ENCODE assay signal across 13 cellular contexts in the genomic region with DNA sequence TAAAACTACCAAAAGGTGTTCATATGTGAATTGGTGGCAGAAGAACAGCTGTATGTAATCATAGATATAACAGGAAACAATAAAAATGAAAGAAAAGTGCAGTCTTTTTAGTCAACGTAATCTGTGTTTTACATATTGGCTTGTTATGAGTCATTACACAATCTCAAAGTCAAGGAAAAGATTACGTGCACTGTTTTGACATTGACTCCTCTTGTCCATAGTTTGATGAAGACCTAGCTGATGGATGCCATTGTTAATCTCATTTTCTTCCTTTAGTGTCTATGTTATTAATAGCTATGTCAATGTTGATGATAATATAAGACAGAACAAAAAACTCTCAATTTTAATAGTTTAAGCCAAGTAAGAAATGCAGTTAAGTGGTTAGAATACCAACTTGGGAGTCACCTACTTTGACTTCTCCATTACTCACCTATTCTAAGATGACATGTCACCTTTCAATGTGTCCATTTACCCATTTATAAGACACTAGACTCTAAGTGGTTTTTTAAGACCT.
DNase-seq lines count a peak whose midpoint lies in the region; ATAC-seq, FAIRE-seq and TF ChIP-seq lines count a peak whose summit lies in the region.
"Had no signal": no experiment of that assay in that cellular context is flagged by ENCODE, and none has a peak within 500 bp of the region (broad histone marks: within the 10 kb centered on the region; RNA-seq: fewer than 3 reads in every experiment).

No MANE protein-coding gene starts in this region.

- H3K9ac ChIP-seq in K562 (ENCODE audit: insufficient read depth in 1 of 2, low read depth in 2 of 2, low read length in 2 of 2), result no peak overlapping the region

- FAIRE-seq in K562 (lab: Jason Lieb, UNC), result peak; percentile 72

- H3K27ac Mint-ChIP-seq in type B pancreatic cell, result no peak overlapping the region
- H3K27ac Mint-ChIP-seq: endodermal cell had no signal

- peak; percentile 73 for ATAC-seq in GM19035 (IDR thresholded peaks at IDR 0.05; ENCODE audit: unreplicated experiment)
- peak; percentile 65 for ATAC-seq in HG03460 (IDR thresholded peaks at IDR 0.05; ENCODE audit: unreplicated experiment)
- peak; percentile 87 for ATAC-seq in K562
- ATAC-seq in GM21381 (IDR thresholded peaks at IDR 0.05; ENCODE audit: unreplicated experiment), result no peak
- no peak for ATAC-seq in heart left ventricle

- POLR2A ChIA-PET in K562 (lab: Yijun Ruan, JAX), result no interaction called here

- H3K36me3 Mint-ChIP-seq in type B pancreatic cell, result no peaks in the 10 kb centered on the region

- H2AFZ ChIP-seq in K562 (ENCODE audit: low read depth, low read length), result no peak overlapping the region

- BruUV-seq in K562 (replicated peaks; lab: Mats Ljungman, UMichigan), result no TSS peak

- H3K9me1 ChIP-seq in K562 (ENCODE audit: control insufficient read depth, insufficient read depth, low read length), result no peaks in the 10 kb centered on the region

- no peaks in the 10 kb centered on the region for H4K20me1 ChIP-seq in K562 (replicated peaks; ENCODE audit: control insufficient read depth, insufficient read depth, low read length)

- 3% methylated on average over 2 of the region's 2 CpGs for WGBS in K562 (ENCODE audit: insufficient coverage, low coverage, missing lambda C conversion rate)
- 44 to 55% (median 48%) methylated on average over 2 of the region's 2 CpGs for WGBS in heart left ventricle, 4 donors

- peaks cover 0 to 8% of the 10 kb centered on the region in 2 experiments; a peak in 2 of 5 replicates for H3K4me1 ChIP-seq in K562 (replicated peaks in 1 of 2; ENCODE audit: control insufficient read depth in 2 of 2, insufficient read depth in 2 of 2, low read length in 2 of 2)
- H3K4me1 ChIP-seq in heart left ventricle, result no peaks in the 10 kb centered on the region

- H3K27ac ChIP-seq in K562 (ENCODE audit: extremely low read depth, low read depth, low read length), result no peak overlapping the region
- no peak overlapping the region for H3K27ac ChIP-seq in heart left ventricle
- H3K27ac ChIP-seq: RWPE1, VCaP had no signal

- H3K4me3 ChIP-seq in K562, result no peak overlapping the region
- no peak overlapping the region for H3K4me3 ChIP-seq in heart left ventricle

- DNase-seq in GM10266 (ENCODE audit: extremely low spot score), result peak; percentile 8
- DNase-seq in K562 (ENCODE audit: extremely low read depth in 1 of 4, low spot score in 3 of 4), result peak in 2 of 4 experiments; percentile 42 to 68
- no peak for DNase-seq in type B pancreatic cell (ENCODE audit: extremely low spot score, unreplicated experiment)
- DNase-seq in NCI-H2081 (lab: John Stamatoyannopoulos, UW), result no peak
- DNase-seq in heart left ventricle, result no peak
- DNase-seq: amniotic stem cell, endodermal cell, NCI-H2081 treated with DMSO at 0.1 percent for 48 hours had no signal

- TF ChIP-seq CTCF in GM10266 (IDR thresholded peaks at IDR 0.05; ENCODE audit: control insufficient read depth, insufficient read depth, low read depth, missing control alignments), result no peak
- no peak for TF ChIP-seq CTCF in K562 (IDR thresholded peaks at IDR 0.05 in 2 of 3, conservative IDR thresholded peaks at IDR 0.05 in 1 of 3; ENCODE audit: insufficient read depth in 2 of 3, low read depth in 1 of 3, low read length in 3 of 3)
- no peak for TF ChIP-seq CTCF in type B pancreatic cell (conservative IDR thresholded peaks at IDR 0.05)
- no peak for TF ChIP-seq CTCF in heart left ventricle (IDR thresholded peaks at IDR 0.05)

- H3K4me3 Mint-ChIP-seq in type B pancreatic cell, result no peak overlapping the region
- H3K4me3 Mint-ChIP-seq: endodermal cell had no signal

- TF ChIP-seq EP300 in K562 (IDR thresholded peaks at IDR 0.05; ENCODE audit: low read length), result peak; percentile 85

- no peaks in the 10 kb centered on the region for H3K27me3 Mint-ChIP-seq in type B pancreatic cell

- no peak; a peak in 1 of 4 replicates for TF ChIP-seq RAD21 in K562 (CRISPR knock-in tag; conservative IDR thresholded peaks at IDR 0.05 in 1 of 2, IDR thresholded peaks at IDR 0.05 in 1 of 2)

- no peaks in the 10 kb centered on the region for H3K79me2 ChIP-seq in K562 (ENCODE audit: control insufficient read depth, insufficient read depth, low read length)

- H3K36me3 ChIP-seq in K562 (ENCODE audit: control insufficient read depth, insufficient read depth, low read length) (no peaks in the 10 kb centered on the region), heart left ventricle (no peaks in the 10 kb centered on the region)

- H3K4me2 ChIP-seq in K562 (ENCODE audit: insufficient read depth, low read length), result no peak overlapping the region

- H3K9me3 Mint-ChIP-seq in type B pancreatic cell, result no peaks in the 10 kb centered on the region

- no peaks in the 10 kb centered on the region for H3K4me1 Mint-ChIP-seq in type B pancreatic cell (ENCODE audit: unreplicated experiment)
- H3K4me1 Mint-ChIP-seq: endodermal cell had no signal

- no peaks in the 10 kb centered on the region for H3K27me3 ChIP-seq in K562 (ENCODE audit: control insufficient read depth in 2 of 2, insufficient read depth in 2 of 2, low read length in 2 of 2)
- no peaks in the 10 kb centered on the region for H3K27me3 ChIP-seq in heart left ventricle

- CTCF ChIA-PET in K562 (lab: Yijun Ruan, JAX; ENCODE audit: low intra/inter-chr PET ratio), result no interaction called here

- intact Hi-C loops in K562 (cut with micrococcal nuclease) (no loop called here), heart left ventricle (cut with DNase I) (no loop called here)

- in situ Hi-C loops in K562 (cut with MboI), result no loop called here

- H3K9me3 ChIP-seq in K562 (replicated peaks; ENCODE audit: control insufficient read depth, insufficient read depth, low read depth, low read length) (no peaks in the 10 kb centered on the region), heart left ventricle (peaks cover 0 to 4% (median 0%) of the 10 kb centered on the region in 12 donors)

- TF ChIP-seq POLR2A in K562 (conservative IDR thresholded peaks at IDR 0.05) (no peak), heart left ventricle (IDR thresholded peaks at IDR 0.05) (no peak)

TF ChIP-seq in K562, 482 proteins besides CTCF, POLR2A, EP300 and RAD21 (continues in another document):
- no peak for TF ChIP-seq ZC3H8 (IDR thresholded peaks at IDR 0.05)
- no peak for TF ChIP-seq ZNF79 (CRISPR knock-in tag; IDR thresholded peaks at IDR 0.05; ENCODE audit: low read depth)
- no peak for TF ChIP-seq ERF (CRISPR knock-in tag; IDR thresholded peaks at IDR 0.05)
- TF ChIP-seq EHMT2 (IDR thresholded peaks at IDR 0.05), result peak; percentile 89
- TF ChIP-seq, protein P1, sequence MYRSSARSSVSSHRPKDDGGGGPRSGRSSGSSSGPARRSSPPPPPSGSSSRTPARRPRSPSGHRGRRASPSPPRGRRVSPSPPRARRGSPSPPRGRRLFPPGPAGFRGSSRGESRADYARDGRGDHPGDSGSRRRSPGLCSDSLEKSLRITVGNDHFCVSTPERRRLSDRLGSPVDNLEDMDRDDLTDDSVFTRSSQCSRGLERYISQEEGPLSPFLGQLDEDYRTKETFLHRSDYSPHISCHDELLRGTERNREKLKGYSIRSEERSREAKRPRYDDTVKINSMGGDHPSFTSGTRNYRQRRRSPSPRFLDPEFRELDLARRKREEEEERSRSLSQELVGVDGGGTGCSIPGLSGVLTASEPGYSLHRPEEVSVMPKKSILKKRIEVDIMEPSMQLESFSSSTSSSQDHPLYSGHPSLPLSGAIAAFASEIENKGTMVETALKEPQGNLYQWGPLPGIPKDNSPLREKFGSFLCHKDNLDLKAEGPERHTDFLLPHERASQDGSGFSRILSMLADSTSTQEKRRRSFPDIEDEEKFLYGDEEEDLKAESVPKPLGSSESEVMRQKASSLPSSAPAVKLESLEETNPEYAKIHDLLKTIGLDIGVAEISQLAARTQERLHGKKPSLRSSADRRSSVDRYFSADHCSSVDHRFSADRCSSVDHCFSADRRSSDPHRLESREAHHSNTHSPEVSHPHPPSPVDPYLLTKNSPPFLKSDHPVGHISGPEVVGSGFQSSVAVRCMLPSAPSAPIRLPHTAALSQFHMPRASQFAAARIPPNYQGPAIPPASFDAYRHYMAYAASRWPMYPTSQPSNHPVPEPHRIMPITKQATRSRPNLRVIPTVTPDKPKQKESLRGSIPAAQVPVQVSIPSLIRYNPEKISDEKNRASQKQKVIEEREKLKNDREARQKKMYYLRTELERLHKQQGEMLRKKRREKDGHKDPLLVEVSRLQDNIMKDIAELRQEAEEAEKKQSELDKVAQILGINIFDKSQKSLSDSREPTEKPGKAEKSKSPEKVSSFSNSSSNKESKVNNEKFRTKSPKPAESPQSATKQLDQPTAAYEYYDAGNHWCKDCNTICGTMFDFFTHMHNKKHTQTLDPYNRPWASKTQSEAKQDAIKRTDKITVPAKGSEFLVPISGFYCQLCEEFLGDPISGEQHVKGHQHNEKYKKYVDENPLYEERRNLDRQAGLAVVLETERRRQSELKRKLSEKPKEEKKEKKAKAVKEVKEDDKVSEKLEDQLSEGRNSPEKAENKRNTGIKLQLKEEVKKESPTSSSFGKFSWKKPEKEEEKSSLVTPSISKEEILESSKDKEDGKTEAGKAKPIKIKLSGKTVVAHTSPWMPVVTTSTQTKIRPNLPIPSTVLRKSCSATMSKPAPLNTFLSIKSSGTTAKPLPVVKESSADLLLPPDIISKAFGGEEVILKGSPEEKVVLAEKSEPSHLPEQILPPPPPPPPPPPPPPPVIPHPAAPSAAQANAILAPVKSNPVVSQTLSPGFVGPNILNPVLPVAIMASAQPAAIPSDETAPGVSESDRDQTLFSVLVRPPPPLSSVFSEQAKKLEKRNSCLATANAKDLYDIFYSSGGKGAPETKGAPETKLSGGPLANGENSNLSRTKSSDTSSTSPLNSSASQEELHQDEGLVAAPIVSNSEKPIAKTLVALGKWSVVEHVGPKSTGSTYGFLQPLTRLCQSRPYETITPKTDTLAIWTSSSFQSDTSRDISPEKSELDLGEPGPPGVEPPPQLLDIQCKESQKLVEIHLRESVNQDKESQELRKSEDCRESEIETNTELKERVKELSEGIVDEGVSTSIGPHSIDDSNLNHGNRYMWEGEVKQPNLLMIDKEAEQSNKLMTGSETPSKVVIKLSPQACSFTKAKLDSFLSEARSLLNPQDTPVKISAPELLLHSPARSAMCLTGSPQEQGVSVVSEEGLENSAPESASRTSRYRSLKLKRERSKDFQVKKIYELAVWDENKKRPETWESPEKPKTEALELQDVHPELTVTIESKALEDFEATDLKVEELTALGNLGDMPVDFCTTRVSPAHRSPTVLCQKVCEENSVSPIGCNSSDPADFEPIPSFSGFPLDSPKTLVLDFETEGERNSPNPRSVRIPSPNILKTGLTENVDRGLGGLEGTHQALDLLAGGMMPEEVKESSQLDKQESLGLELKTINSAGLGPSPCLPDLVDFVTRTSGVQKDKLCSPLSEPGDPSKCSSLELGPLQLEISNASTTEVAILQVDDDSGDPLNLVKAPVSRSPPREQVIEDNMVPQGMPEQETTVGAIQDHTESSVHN (IDR thresholded peaks at IDR 0.05; ENCODE audit: borderline replicate concordance in 1 of 2, low read depth in 1 of 2), result 0 out of 4 replicates have a peak, but pooled peaks of 1 of the 2 experiments have one; percentile 41

Comparison
In these comparisons a context has a peak if more than half of its experiments do, and no peak if none do; other contexts are left out.
1. ATAC-seq: peak in GM19035 (single experiment), HG03460 (single experiment) and K562 (single experiment); none in GM21381 (single experiment) and heart left ventricle (0 of 4).